1 cellular context compared by ENCODE assay signal in the genomic region with DNA sequence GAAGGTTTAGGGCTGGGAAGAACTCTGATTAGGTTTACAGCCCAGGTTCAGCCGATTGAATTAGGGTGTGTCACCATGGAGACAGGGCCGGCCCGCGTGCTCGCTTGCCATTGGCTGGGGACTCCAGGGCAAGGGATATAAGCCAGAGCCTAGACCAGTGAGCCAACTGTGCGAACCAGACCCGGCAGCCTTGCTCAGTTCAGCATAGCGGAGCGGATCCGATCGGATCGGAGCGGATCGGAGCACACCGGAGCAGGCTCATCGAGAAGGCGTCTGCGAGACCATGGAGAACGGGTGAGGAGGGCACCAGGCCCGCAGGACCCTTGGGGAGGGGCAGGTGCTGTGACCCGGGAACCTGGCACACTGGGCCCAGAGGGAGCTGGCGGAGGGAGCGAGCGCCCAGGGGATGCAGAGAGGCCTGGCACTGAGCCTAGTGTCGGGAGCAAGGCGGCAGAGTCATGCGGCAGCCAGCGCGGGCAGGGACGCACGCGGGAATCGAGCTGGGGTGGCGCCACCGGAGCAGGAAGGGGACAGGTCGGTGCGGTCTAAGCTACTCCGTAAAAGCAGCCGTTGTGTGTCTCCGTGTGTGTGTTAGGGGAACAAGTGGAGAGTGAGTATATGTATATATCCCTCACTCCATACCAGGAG.
TF ChIP-seq lines count a peak whose summit lies in the region.

A gene (plus strand): TSS at position 165 of the 648 bp plus-strand sequence. CDS start 119 bp downstream, at position 284.

TF ChIP-seq in K562, 482 proteins besides CTCF, POLR2A, EP300 and RAD21 (continued from another document and continues in another):
- TF ChIP-seq, protein P1, sequence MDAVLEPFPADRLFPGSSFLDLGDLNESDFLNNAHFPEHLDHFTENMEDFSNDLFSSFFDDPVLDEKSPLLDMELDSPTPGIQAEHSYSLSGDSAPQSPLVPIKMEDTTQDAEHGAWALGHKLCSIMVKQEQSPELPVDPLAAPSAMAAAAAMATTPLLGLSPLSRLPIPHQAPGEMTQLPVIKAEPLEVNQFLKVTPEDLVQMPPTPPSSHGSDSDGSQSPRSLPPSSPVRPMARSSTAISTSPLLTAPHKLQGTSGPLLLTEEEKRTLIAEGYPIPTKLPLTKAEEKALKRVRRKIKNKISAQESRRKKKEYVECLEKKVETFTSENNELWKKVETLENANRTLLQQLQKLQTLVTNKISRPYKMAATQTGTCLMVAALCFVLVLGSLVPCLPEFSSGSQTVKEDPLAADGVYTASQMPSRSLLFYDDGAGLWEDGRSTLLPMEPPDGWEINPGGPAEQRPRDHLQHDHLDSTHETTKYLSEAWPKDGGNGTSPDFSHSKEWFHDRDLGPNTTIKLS (IDR thresholded peaks at IDR 0.05; ENCODE audit: borderline replicate concordance, low read depth), result no peak
- TF ChIP-seq ZKSCAN1 (IDR thresholded peaks at IDR 0.05; ENCODE audit: low read depth, low read length) (no peak), STAT5A (IDR thresholded peaks at IDR 0.05; ENCODE audit: borderline replicate concordance, low read length) (no peak), ZNF57 (CRISPR knock-in tag; IDR thresholded peaks at IDR 0.05) (no peak), XRCC3 (IDR thresholded peaks at IDR 0.05) (no peak), LEF1 (IDR thresholded peaks at IDR 0.05) (no peak), HEY1 (CRISPR knock-in tag; IDR thresholded peaks at IDR 0.05; ENCODE audit: borderline replicate concordance) (no peak), ZNF175 (CRISPR knock-in tag; IDR thresholded peaks at IDR 0.05; ENCODE audit: low read depth) (no peak), ZNF324 (CRISPR knock-in tag; IDR thresholded peaks at IDR 0.05) (no peak), ZNF785 (CRISPR knock-in tag; IDR thresholded peaks at IDR 0.05) (no peak), GATA2 (CRISPR knock-in tag; IDR thresholded peaks at IDR 0.05) (no peak), ZNF384 (IDR thresholded peaks at IDR 0.05; ENCODE audit: low read depth, low read length) (no peak), NFIX (CRISPR knock-in tag; IDR thresholded peaks at IDR 0.05; ENCODE audit: low read depth) (no peak), NCOA6 (IDR thresholded peaks at IDR 0.05) (no peak), HLTF (IDR thresholded peaks at IDR 0.05) (peak; percentile 29; the same call in 1 of the 2 replicates), FOXJ2 (tag; IDR thresholded peaks at IDR 0.05) (no peak), ESRRB (CRISPR knock-in tag; IDR thresholded peaks at IDR 0.05; ENCODE audit: borderline replicate concordance) (no peak), MAZ (CRISPR knock-in tag; conservative IDR thresholded peaks at IDR 0.05 in 1 of 2, IDR thresholded peaks at IDR 0.05 in 1 of 2) (peak in 1 of 2 experiments; percentile 32; a peak in 2 of 4 replicates)
- TF ChIP-seq, protein P2, sequence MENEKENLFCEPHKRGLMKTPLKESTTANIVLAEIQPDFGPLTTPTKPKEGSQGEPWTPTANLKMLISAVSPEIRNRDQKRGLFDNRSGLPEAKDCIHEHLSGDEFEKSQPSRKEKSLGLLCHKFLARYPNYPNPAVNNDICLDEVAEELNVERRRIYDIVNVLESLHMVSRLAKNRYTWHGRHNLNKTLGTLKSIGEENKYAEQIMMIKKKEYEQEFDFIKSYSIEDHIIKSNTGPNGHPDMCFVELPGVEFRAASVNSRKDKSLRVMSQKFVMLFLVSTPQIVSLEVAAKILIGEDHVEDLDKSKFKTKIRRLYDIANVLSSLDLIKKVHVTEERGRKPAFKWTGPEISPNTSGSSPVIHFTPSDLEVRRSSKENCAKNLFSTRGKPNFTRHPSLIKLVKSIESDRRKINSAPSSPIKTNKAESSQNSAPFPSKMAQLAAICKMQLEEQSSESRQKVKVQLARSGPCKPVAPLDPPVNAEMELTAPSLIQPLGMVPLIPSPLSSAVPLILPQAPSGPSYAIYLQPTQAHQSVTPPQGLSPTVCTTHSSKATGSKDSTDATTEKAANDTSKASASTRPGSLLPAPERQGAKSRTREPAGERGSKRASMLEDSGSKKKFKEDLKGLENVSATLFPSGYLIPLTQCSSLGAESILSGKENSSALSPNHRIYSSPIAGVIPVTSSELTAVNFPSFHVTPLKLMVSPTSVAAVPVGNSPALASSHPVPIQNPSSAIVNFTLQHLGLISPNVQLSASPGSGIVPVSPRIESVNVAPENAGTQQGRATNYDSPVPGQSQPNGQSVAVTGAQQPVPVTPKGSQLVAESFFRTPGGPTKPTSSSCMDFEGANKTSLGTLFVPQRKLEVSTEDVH (IDR thresholded peaks at IDR 0.05; ENCODE audit: low read depth, partially characterized antibody), result no peak
- TF ChIP-seq, protein P3, sequence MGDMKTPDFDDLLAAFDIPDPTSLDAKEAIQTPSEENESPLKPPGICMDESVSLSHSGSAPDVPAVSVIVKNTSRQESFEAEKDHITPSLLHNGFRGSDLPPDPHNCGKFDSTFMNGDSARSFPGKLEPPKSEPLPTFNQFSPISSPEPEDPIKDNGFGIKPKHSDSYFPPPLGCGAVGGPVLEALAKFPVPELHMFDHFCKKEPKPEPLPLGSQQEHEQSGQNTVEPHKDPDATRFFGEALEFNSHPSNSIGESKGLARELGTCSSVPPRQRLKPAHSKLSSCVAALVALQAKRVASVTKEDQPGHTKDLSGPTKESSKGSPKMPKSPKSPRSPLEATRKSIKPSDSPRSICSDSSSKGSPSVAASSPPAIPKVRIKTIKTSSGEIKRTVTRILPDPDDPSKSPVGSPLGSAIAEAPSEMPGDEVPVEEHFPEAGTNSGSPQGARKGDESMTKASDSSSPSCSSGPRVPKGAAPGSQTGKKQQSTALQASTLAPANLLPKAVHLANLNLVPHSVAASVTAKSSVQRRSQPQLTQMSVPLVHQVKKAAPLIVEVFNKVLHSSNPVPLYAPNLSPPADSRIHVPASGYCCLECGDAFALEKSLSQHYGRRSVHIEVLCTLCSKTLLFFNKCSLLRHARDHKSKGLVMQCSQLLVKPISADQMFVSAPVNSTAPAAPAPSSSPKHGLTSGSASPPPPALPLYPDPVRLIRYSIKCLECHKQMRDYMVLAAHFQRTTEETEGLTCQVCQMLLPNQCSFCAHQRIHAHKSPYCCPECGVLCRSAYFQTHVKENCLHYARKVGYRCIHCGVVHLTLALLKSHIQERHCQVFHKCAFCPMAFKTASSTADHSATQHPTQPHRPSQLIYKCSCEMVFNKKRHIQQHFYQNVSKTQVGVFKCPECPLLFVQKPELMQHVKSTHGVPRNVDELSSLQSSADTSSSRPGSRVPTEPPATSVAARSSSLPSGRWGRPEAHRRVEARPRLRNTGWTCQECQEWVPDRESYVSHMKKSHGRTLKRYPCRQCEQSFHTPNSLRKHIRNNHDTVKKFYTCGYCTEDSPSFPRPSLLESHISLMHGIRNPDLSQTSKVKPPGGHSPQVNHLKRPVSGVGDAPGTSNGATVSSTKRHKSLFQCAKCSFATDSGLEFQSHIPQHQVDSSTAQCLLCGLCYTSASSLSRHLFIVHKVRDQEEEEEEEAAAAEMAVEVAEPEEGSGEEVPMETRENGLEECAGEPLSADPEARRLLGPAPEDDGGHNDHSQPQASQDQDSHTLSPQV (IDR thresholded peaks at IDR 0.05), result 0 out of 2 replicates have a peak, but pooled peaks have one; percentile 14
- TF ChIP-seq, protein P4, sequence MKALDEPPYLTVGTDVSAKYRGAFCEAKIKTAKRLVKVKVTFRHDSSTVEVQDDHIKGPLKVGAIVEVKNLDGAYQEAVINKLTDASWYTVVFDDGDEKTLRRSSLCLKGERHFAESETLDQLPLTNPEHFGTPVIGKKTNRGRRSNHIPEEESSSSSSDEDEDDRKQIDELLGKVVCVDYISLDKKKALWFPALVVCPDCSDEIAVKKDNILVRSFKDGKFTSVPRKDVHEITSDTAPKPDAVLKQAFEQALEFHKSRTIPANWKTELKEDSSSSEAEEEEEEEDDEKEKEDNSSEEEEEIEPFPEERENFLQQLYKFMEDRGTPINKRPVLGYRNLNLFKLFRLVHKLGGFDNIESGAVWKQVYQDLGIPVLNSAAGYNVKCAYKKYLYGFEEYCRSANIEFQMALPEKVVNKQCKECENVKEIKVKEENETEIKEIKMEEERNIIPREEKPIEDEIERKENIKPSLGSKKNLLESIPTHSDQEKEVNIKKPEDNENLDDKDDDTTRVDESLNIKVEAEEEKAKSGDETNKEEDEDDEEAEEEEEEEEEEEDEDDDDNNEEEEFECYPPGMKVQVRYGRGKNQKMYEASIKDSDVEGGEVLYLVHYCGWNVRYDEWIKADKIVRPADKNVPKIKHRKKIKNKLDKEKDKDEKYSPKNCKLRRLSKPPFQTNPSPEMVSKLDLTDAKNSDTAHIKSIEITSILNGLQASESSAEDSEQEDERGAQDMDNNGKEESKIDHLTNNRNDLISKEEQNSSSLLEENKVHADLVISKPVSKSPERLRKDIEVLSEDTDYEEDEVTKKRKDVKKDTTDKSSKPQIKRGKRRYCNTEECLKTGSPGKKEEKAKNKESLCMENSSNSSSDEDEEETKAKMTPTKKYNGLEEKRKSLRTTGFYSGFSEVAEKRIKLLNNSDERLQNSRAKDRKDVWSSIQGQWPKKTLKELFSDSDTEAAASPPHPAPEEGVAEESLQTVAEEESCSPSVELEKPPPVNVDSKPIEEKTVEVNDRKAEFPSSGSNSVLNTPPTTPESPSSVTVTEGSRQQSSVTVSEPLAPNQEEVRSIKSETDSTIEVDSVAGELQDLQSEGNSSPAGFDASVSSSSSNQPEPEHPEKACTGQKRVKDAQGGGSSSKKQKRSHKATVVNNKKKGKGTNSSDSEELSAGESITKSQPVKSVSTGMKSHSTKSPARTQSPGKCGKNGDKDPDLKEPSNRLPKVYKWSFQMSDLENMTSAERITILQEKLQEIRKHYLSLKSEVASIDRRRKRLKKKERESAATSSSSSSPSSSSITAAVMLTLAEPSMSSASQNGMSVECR (CRISPR knock-in tag; IDR thresholded peaks at IDR 0.05), result peak; percentile 79
- TF ChIP-seq, protein P5, sequence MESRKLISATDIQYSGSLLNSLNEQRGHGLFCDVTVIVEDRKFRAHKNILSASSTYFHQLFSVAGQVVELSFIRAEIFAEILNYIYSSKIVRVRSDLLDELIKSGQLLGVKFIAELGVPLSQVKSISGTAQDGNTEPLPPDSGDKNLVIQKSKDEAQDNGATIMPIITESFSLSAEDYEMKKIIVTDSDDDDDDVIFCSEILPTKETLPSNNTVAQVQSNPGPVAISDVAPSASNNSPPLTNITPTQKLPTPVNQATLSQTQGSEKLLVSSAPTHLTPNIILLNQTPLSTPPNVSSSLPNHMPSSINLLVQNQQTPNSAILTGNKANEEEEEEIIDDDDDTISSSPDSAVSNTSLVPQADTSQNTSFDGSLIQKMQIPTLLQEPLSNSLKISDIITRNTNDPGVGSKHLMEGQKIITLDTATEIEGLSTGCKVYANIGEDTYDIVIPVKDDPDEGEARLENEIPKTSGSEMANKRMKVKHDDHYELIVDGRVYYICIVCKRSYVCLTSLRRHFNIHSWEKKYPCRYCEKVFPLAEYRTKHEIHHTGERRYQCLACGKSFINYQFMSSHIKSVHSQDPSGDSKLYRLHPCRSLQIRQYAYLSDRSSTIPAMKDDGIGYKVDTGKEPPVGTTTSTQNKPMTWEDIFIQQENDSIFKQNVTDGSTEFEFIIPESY (CRISPR knock-in tag; IDR thresholded peaks at IDR 0.05), result no peak
- TF ChIP-seq, protein P6, sequence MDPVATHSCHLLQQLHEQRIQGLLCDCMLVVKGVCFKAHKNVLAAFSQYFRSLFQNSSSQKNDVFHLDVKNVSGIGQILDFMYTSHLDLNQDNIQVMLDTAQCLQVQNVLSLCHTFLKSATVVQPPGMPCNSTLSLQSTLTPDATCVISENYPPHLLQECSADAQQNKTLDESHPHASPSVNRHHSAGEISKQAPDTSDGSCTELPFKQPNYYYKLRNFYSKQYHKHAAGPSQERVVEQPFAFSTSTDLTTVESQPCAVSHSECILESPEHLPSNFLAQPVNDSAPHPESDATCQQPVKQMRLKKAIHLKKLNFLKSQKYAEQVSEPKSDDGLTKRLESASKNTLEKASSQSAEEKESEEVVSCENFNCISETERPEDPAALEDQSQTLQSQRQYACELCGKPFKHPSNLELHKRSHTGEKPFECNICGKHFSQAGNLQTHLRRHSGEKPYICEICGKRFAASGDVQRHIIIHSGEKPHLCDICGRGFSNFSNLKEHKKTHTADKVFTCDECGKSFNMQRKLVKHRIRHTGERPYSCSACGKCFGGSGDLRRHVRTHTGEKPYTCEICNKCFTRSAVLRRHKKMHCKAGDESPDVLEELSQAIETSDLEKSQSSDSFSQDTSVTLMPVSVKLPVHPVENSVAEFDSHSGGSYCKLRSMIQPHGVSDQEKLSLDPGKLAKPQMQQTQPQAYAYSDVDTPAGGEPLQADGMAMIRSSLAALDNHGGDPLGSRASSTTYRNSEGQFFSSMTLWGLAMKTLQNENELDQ (CRISPR knock-in tag; IDR thresholded peaks at IDR 0.05; ENCODE audit: borderline replicate concordance), result no peak
- TF ChIP-seq, protein P7, sequence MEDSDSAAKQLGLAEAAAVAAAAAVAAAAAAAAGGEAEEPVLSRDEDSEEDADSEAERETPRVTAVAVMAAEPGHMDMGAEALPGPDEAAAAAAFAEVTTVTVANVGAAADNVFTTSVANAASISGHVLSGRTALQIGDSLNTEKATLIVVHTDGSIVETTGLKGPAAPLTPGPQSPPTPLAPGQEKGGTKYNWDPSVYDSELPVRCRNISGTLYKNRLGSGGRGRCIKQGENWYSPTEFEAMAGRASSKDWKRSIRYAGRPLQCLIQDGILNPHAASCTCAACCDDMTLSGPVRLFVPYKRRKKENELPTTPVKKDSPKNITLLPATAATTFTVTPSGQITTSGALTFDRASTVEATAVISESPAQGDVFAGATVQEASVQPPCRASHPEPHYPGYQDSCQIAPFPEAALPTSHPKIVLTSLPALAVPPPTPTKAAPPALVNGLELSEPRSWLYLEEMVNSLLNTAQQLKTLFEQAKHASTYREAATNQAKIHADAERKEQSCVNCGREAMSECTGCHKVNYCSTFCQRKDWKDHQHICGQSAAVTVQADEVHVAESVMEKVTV (CRISPR knock-in tag; IDR thresholded peaks at IDR 0.05), result no peak
- TF ChIP-seq, protein P8, sequence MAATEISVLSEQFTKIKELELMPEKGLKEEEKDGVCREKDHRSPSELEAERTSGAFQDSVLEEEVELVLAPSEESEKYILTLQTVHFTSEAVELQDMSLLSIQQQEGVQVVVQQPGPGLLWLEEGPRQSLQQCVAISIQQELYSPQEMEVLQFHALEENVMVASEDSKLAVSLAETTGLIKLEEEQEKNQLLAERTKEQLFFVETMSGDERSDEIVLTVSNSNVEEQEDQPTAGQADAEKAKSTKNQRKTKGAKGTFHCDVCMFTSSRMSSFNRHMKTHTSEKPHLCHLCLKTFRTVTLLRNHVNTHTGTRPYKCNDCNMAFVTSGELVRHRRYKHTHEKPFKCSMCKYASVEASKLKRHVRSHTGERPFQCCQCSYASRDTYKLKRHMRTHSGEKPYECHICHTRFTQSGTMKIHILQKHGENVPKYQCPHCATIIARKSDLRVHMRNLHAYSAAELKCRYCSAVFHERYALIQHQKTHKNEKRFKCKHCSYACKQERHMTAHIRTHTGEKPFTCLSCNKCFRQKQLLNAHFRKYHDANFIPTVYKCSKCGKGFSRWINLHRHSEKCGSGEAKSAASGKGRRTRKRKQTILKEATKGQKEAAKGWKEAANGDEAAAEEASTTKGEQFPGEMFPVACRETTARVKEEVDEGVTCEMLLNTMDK (IDR thresholded peaks at IDR 0.05; ENCODE audit: borderline replicate concordance, insufficient read depth, low read depth, low read length, poor library complexity, severe bottlenecking), result no peak
- TF ChIP-seq, protein P9, sequence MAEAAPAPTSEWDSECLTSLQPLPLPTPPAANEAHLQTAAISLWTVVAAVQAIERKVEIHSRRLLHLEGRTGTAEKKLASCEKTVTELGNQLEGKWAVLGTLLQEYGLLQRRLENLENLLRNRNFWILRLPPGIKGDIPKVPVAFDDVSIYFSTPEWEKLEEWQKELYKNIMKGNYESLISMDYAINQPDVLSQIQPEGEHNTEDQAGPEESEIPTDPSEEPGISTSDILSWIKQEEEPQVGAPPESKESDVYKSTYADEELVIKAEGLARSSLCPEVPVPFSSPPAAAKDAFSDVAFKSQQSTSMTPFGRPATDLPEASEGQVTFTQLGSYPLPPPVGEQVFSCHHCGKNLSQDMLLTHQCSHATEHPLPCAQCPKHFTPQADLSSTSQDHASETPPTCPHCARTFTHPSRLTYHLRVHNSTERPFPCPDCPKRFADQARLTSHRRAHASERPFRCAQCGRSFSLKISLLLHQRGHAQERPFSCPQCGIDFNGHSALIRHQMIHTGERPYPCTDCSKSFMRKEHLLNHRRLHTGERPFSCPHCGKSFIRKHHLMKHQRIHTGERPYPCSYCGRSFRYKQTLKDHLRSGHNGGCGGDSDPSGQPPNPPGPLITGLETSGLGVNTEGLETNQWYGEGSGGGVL (CRISPR knock-in tag; IDR thresholded peaks at IDR 0.05), result no peak
